In the genomic region with DNA sequence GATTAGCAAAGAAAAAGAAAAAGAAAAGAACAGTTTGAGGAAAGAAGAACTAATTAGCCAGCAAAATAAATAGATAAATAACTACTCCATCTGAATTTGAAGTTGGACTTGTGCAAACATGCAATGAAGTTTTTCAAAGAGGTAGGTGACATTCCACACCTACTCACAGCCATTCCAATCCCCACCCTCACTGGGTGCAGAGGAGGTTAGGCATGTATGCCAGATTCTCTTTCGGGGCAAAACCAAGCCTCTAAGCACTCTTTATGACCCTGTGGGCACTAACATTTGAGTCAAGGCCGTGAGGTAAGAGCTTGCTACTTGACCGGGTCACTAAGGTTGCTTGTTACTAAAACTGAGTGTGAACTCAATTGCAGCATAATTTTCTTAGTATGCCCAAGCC, we compare ENCODE assay signal across 30 cellular contexts.
A peak's percentile ranks its signal among the peaks of the same experiment; 100 is the strongest.
DNase-seq lines count a peak whose midpoint lies in the region; ATAC-seq and TF ChIP-seq lines count a peak whose summit lies in the region.
"Had no signal": no experiment of that assay in that cellular context is flagged by ENCODE, and none has a peak within 500 bp of the region (broad histone marks: within the 10 kb centered on the region; RNA-seq: fewer than 3 reads in every experiment).

No MANE protein-coding gene starts in this region.

- TF ChIP-seq CTCF in GM23338 (conservative IDR thresholded peaks at IDR 0.05; ENCODE audit: low read depth in 2 of 2) (no peak), RWPE2 (IDR thresholded peaks at IDR 0.05; ENCODE audit: poor library complexity, severe bottlenecking) (no peak), foreskin keratinocyte (conservative IDR thresholded peaks at IDR 0.05) (no peak)

- peaks cover 4% of the 10 kb centered on the region; the same call in 2 of the 3 replicates for H3K4me1 Mint-ChIP-seq in GM23338
- H3K4me1 Mint-ChIP-seq: IgD-negative memory B cell had no signal

- DNase-seq in GM23338 (ENCODE audit: low spot score) (peak; percentile 33), RWPE2 (ENCODE audit: low spot score) (peak; percentile 63), foreskin keratinocyte (peak; percentile 73 to 88), renal cortical epithelial cell (ENCODE audit: low read depth) (peak; percentile 83), Right ventricle myocardium superior (no peak)
- no peak for DNase-seq in stimulated activated naive CD4-positive, alpha-beta T cell (lab: John Stamatoyannopoulos, UW)
- no peak for DNase-seq in stimulated activated CD4-positive, alpha-beta T cell treated with anti-CD3 and anti-CD28 coated beads, Interleukin-4, amount 100 ng/mL, for 24 hours
- DNase-seq: activated CD4-positive, alpha-beta memory T cell treated with anti-CD3 and anti-CD28 coated beads for 36 hours; activated CD4-positive, CD25-positive, alpha-beta regulatory T cell treated with anti-CD3 and anti-CD28 coated beads, Interleukin-2, amount 50 U/mL, for 72 hours; activated effector memory CD4-positive, alpha-beta T cell treated with Interleukin-2 at 50 U/mL for 16 hours; anterior cingulate cortex; BE2C; effector memory CD4-positive, alpha-beta T cell; foreskin fibroblast; heart right ventricle; mesenchymal stem cell; NCI-H1092 treated with DMSO at 0.1 percent for 48 hours; NCI-H187; NCI-H2171 treated with DMSO at 0.1 percent for 48 hours; NCI-H524 treated with DMSO at 0.1 percent for 48 hours; NK-92 treated with Interleukin-12 subunit alpha and Interleukin-12 subunit beta, amount 100 ng/mL, for 24 hours; psoas muscle; stimulated activated CD8-positive, alpha-beta memory T cell treated with anti-CD3 and anti-CD28 coated beads, Interleukin-4, amount 100 ng/mL, for 48 hours; stomach; tibial artery had no signal

- H3K27ac ChIP-seq in GM23338 (ENCODE audit: low read depth), result no peak overlapping the region
- peak overlapping the region; percentile 23 for H3K27ac ChIP-seq in RWPE2 (ENCODE audit: poor library complexity, severe bottlenecking)
- H3K27ac ChIP-seq in foreskin keratinocyte, result no peak overlapping the region
- H3K27ac ChIP-seq: coronary artery, heart right ventricle, psoas muscle, stomach, tibial artery had no signal

- no peaks in the 10 kb centered on the region for H3K27me3 ChIP-seq in GM23338 (ENCODE audit: insufficient read depth)
- no peaks in the 10 kb centered on the region for H3K27me3 ChIP-seq in RWPE2 (ENCODE audit: insufficient read depth, poor library complexity, severe bottlenecking)
- H3K27me3 ChIP-seq in foreskin keratinocyte, result no peaks in the 10 kb centered on the region
- H3K27me3 ChIP-seq: BE2C, heart right ventricle, stomach, tibial artery had no signal

- H3K4me2 ChIP-seq in GM23338, result no peak overlapping the region

- no peak overlapping the region for H3K27ac Mint-ChIP-seq in GM23338
- H3K27ac Mint-ChIP-seq: activated CD4-positive, alpha-beta memory T cell treated with anti-CD3 and anti-CD28 coated beads for 36 hours; activated naive CD8-positive, alpha-beta T cell; T-helper 1 cell treated with Interleukin-12 subunit alpha and Interleukin-12 subunit beta and Interleukin-4 antibody, amounts not matched to agents 30 μg/mL and 1 μg/mL, for 36 hours had no signal

- H3K9me2 ChIP-seq in GM23338 (ENCODE audit: insufficient read depth), result no peaks in the 10 kb centered on the region

- no peaks in the 10 kb centered on the region for H3K27me3 Mint-ChIP-seq in GM23338 (ENCODE audit: insufficient read depth, low read depth, poor library complexity)
- H3K27me3 Mint-ChIP-seq: activated CD4-positive, alpha-beta memory T cell treated with anti-CD3 and anti-CD28 coated beads for 36 hours; activated naive CD8-positive, alpha-beta T cell; IgD-negative memory B cell had no signal

- H3K4me3 ChIP-seq in GM23338 (no peak overlapping the region), RWPE2 (ENCODE audit: severe bottlenecking) (no peak overlapping the region)
- H3K4me3 ChIP-seq: coronary artery, heart right ventricle, psoas muscle, stomach, tibial artery had no signal

- H3K36me3 ChIP-seq in GM23338 (ENCODE audit: insufficient read depth) (no peaks in the 10 kb centered on the region), RWPE2 (ENCODE audit: low read depth) (no peaks in the 10 kb centered on the region)
- H3K36me3 ChIP-seq: BE2C, heart right ventricle, stomach, tibial artery had no signal

- H3K9me3 ChIP-seq in RWPE2 (ENCODE audit: severe bottlenecking), result no peaks in the 10 kb centered on the region
- H3K9me3 ChIP-seq: BE2C, heart right ventricle, psoas muscle, stomach, tibial artery had no signal

- H3F3A ChIP-seq in GM23338 (replicated peaks; ENCODE audit: low read depth), result no peaks in the 10 kb centered on the region

- H2AFZ ChIP-seq in GM23338, result no peak overlapping the region; the same call in 1 of the 2 replicates

- H3K9me3 Mint-ChIP-seq in GM23338, result no peaks in the 10 kb centered on the region
- H3K9me3 Mint-ChIP-seq: activated CD4-positive, alpha-beta memory T cell treated with anti-CD3 and anti-CD28 coated beads for 36 hours; T-helper 1 cell treated with Interleukin-12 subunit alpha and Interleukin-12 subunit beta and Interleukin-4 antibody, amounts not matched to agents 30 μg/mL and 1 μg/mL, for 36 hours had no signal

- peaks cover 4% of the 10 kb centered on the region; the same call in 1 of the 2 replicates for H3K4me1 ChIP-seq in GM23338 (ENCODE audit: insufficient read depth)
- H3K4me1 ChIP-seq in RWPE2 (ENCODE audit: insufficient read depth, poor library complexity, severe bottlenecking), result peaks cover 14% of the 10 kb centered on the region
- H3K4me1 ChIP-seq in foreskin keratinocyte, result peaks cover 11% of the 10 kb centered on the region
- H3K4me1 ChIP-seq: BE2C, heart right ventricle, psoas muscle, stomach, tibial artery had no signal

- H3K36me3 Mint-ChIP-seq in GM23338 (ENCODE audit: low read depth), result no peaks in the 10 kb centered on the region
- H3K36me3 Mint-ChIP-seq: activated CD4-positive, alpha-beta memory T cell treated with anti-CD3 and anti-CD28 coated beads for 36 hours; activated naive CD8-positive, alpha-beta T cell had no signal

- H3K4me3 Mint-ChIP-seq in GM23338, result no peak overlapping the region
- H3K4me3 Mint-ChIP-seq: activated CD4-positive, alpha-beta memory T cell treated with anti-CD3 and anti-CD28 coated beads for 36 hours; activated naive CD8-positive, alpha-beta T cell; IgD-negative memory B cell; T-helper 1 cell treated with Interleukin-12 subunit alpha and Interleukin-12 subunit beta and Interleukin-4 antibody, amounts not matched to agents 30 μg/mL and 1 μg/mL, for 36 hours had no signal

- intact Hi-C loops in Right ventricle myocardium superior (cut with DNase I), result no loop called here

- no peaks in the 10 kb centered on the region for H3K79me2 ChIP-seq in GM23338 (replicated peaks; ENCODE audit: insufficient read depth)

- H4K20me1 ChIP-seq in GM23338 (replicated peaks; ENCODE audit: insufficient read depth), result no peaks in the 10 kb centered on the region

- no peak; the same call in 2 of the 3 replicates for ATAC-seq in GM23338
- ATAC-seq in RWPE2 (ENCODE audit: low read depth), result peak; percentile 97
- peak; percentile 84 for ATAC-seq in foreskin keratinocyte
- no peak for ATAC-seq in HG03565 (IDR thresholded peaks at IDR 0.05; ENCODE audit: unreplicated experiment)
- no peak for ATAC-seq in Right ventricle myocardium superior (ENCODE audit: poor library complexity)
- ATAC-seq: heart right ventricle, psoas muscle had no signal

Comparison
In these comparisons a context has a peak if more than half of its experiments do, and no peak if none do; other contexts are left out.
1. ATAC-seq: peak in RWPE2 (single experiment) and foreskin keratinocyte (single experiment); none in GM23338 (single experiment), HG03565 (single experiment) and Right ventricle myocardium superior (single experiment).
2. DNase-seq: peak in GM23338 (single experiment), RWPE2 (single experiment), foreskin keratinocyte (2 of 2) and renal cortical epithelial cell (single experiment); none in stimulated activated naive CD4-positive, alpha-beta T cell (0 of 6), stimulated activated CD4-positive, alpha-beta T cell treated with anti-CD3 and anti-CD28 coated beads, Interleukin-4, amount 100 ng/mL, for 24 hours (single experiment) and Right ventricle myocardium superior (single experiment).